Comparison of ENCODE assay signal across 1 cellular context in genomic region chr16:4496305-4496704, GRCh38.
A peak's percentile ranks its signal among the peaks of the same experiment; 100 is the strongest.
TF ChIP-seq lines count a peak whose summit lies in the region.

No MANE protein-coding gene starts in this region.

TF ChIP-seq in IMR-90, 13 proteins besides CTCF, POLR2A, EP300 and RAD21:
- TF ChIP-seq USF2 (IDR thresholded peaks at IDR 0.05; ENCODE audit: low read depth, low read length) (no peak), CEBPB (IDR thresholded peaks at IDR 0.05; ENCODE audit: low read depth, low read length) (no peak), BHLHE40 (IDR thresholded peaks at IDR 0.05; ENCODE audit: low read depth, low read length) (peak; percentile 19; the same call in 1 of the 2 replicates)
